Comparison of ENCODE assay signal across 35 cellular contexts in the genomic region with DNA sequence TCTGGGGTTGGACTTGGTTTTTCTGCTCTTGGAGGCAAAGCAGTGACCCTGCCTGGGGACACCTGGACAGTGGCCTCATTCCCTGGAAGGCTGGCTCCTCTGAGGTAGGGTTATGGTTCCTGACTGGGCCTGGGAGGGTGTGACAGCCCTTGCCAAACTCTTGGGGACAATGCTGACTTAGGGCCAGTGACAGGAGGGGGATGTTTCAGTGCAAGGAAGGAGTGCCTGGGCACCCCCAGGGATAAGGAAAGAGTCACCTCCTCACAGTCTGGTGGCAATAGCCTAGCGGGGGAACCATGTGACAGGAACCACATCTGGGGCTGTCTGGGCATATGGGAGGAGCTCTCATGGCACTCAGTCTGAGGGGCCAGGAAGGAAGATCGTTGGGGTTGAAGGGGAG.
"Had no signal": no experiment of that assay in that cellular context is flagged by ENCODE, and none has a peak within 500 bp of the region (broad histone marks: within the 10 kb centered on the region; RNA-seq: fewer than 3 reads in every experiment).

No MANE protein-coding gene starts in this region.

- H3K9me3 ChIP-seq: adrenal gland, ascending aorta, breast epithelium had no signal

- H3K27me3 ChIP-seq: adrenal gland, ascending aorta, breast epithelium, cardiac muscle cell had no signal

- H3K4me3 Mint-ChIP-seq: activated CD4-positive, alpha-beta memory T cell treated with anti-CD3 and anti-CD28 coated beads for 36 hours; activated CD4-positive, alpha-beta T cell treated with anti-CD3 and anti-CD28 coated beads for 36 hours; activated CD4-positive, alpha-beta T cell treated with anti-CD3 and anti-CD28 coated beads, Interleukin-2, amount 10 ng/mL, durations not matched to agents 24 days and 14 days; activated CD8-positive, alpha-beta memory T cell treated with anti-CD3 and anti-CD28 coated beads, Interleukin-2, amount 10 ng/mL, durations not matched to agents 7 days and 5 days; activated CD8-positive, alpha-beta T cell treated with anti-CD3 and anti-CD28 coated beads, Interleukin-2, amount 10 ng/mL, durations not matched to agents 7 days and 5 days; activated naive CD4-positive, alpha-beta T cell treated with anti-CD3 and anti-CD28 coated beads for 36 hours; activated naive CD4-positive, alpha-beta T cell treated with anti-CD3 and anti-CD28 coated beads, Interleukin-2, amount 50 U/mL, for 24 hours; activated naive CD8-positive, alpha-beta T cell treated with anti-CD3 and anti-CD28 coated beads for 36 hours; activated naive CD8-positive, alpha-beta T cell treated with anti-CD3 and anti-CD28 coated beads, Interleukin-2, amount 50 U/mL, for 24 hours; activated T-helper 1 cell treated with anti-CD3 and anti-CD28 coated beads, Interleukin-12 subunit alpha, Interleukin-12 subunit beta, Interleukin-2, Interleukin-4 antibody, amounts not matched to agents 30 ng/mL and 10 ng/mL and 1 ng/mL, durations not matched to agents 14 hours and 24 hours and 36 hours; brain; central memory CD8-positive, alpha-beta T cell; effector memory CD8-positive, alpha-beta T cell; T-cell; T-helper 1 cell treated with Interleukin-12 subunit alpha and Interleukin-12 subunit beta and Interleukin-4 antibody, amounts not matched to agents 30 μg/mL and 1 μg/mL, for 36 hours; T-helper 2 cell treated with Interferon-gamma antibody and Interleukin-4, amounts not matched to agents 5 μg/mL and 100 μg/mL, for 36 hours had no signal

- H3K4me3 ChIP-seq: adrenal gland, ascending aorta, breast epithelium, cardiac muscle cell had no signal

- DNase-seq: activated CD4-positive, alpha-beta memory T cell treated with anti-CD3 and anti-CD28 coated beads for 36 hours; activated CD4-positive, alpha-beta T cell treated with anti-CD3 and anti-CD28 coated beads for 36 hours; activated CD4-positive, alpha-beta T cell treated with anti-CD3 and anti-CD28 coated beads, Interleukin-2, amount 10 ng/mL, durations not matched to agents 24 days and 14 days; activated CD4-positive, CD25-positive, alpha-beta regulatory T cell; activated CD4-positive, CD25-positive, alpha-beta regulatory T cell treated with anti-CD3 and anti-CD28 coated beads, Interleukin-2, amount 50 U/mL, for 72 hours; activated CD8-positive, alpha-beta memory T cell treated with anti-CD3 and anti-CD28 coated beads, Interleukin-2, amount 10 ng/mL, durations not matched to agents 7 days and 5 days; activated CD8-positive, alpha-beta memory T cell treated with anti-CD3 and anti-CD28 coated beads, Interleukin-2, amount 50 U/mL, for 4 hours; activated CD8-positive, alpha-beta T cell treated with anti-CD3 and anti-CD28 coated beads, Interleukin-2, amount 10 ng/mL, durations not matched to agents 7 days and 5 days; activated effector memory CD4-positive, alpha-beta T cell treated with anti-CD3 and anti-CD28 coated beads, Interleukin-2, amount 50 U/mL, for 16 hours; activated naive CD4-positive, alpha-beta T cell treated with anti-CD3 and anti-CD28 coated beads for 36 hours; activated naive CD8-positive, alpha-beta T cell treated with anti-CD3 and anti-CD28 coated beads for 36 hours; activated naive CD8-positive, alpha-beta T cell treated with anti-CD3 and anti-CD28 coated beads, Interleukin-2, amount 50 U/mL, for 24 hours; activated T-cell treated with anti-CD3 and anti-CD28 coated beads, Interleukin-2, amount 50 U/mL, for 1 hour; adrenal gland; amygdala; cortex of kidney; dermis blood vessel endothelial cell; effector CD4-positive, alpha-beta T cell; effector memory CD8-positive, alpha-beta T cell; foreskin fibroblast; SW 1271; T-cell; T1000; WERI-Rb-1 had no signal

- H3K4me1 ChIP-seq: adrenal gland, ascending aorta, breast epithelium had no signal

- H3K36me3 ChIP-seq: adrenal gland, ascending aorta, breast epithelium, cardiac muscle cell, WERI-Rb-1 had no signal

- H3K4me1 Mint-ChIP-seq: activated CD4-positive, alpha-beta T cell treated with anti-CD3 and anti-CD28 coated beads for 36 hours; activated CD4-positive, alpha-beta T cell treated with anti-CD3 and anti-CD28 coated beads, Interleukin-2, amount 10 ng/mL, durations not matched to agents 24 days and 14 days; activated CD8-positive, alpha-beta memory T cell treated with anti-CD3 and anti-CD28 coated beads, Interleukin-2, amount 10 ng/mL, durations not matched to agents 7 days and 5 days; activated naive CD4-positive, alpha-beta T cell treated with anti-CD3 and anti-CD28 coated beads, Interleukin-2, amount 50 U/mL, for 24 hours; activated naive CD8-positive, alpha-beta T cell treated with anti-CD3 and anti-CD28 coated beads for 36 hours; activated naive CD8-positive, alpha-beta T cell treated with anti-CD3 and anti-CD28 coated beads, Interleukin-2, amount 50 U/mL, for 24 hours; T-cell had no signal

- H3K36me3 Mint-ChIP-seq: activated CD4-positive, alpha-beta memory T cell treated with anti-CD3 and anti-CD28 coated beads for 36 hours; activated CD8-positive, alpha-beta memory T cell treated with anti-CD3 and anti-CD28 coated beads, Interleukin-2, amount 10 ng/mL, durations not matched to agents 7 days and 5 days; activated naive CD8-positive, alpha-beta T cell treated with anti-CD3 and anti-CD28 coated beads for 36 hours; brain; T-cell had no signal

- H3K9me3 Mint-ChIP-seq: activated CD4-positive, alpha-beta memory T cell treated with anti-CD3 and anti-CD28 coated beads for 36 hours; activated CD4-positive, alpha-beta T cell treated with anti-CD3 and anti-CD28 coated beads, Interleukin-2, amount 10 ng/mL, durations not matched to agents 24 days and 14 days; activated naive CD4-positive, alpha-beta T cell treated with anti-CD3 and anti-CD28 coated beads for 36 hours; activated naive CD4-positive, alpha-beta T cell treated with anti-CD3 and anti-CD28 coated beads, Interleukin-2, amount 50 U/mL, for 24 hours; activated naive CD8-positive, alpha-beta T cell treated with anti-CD3 and anti-CD28 coated beads, Interleukin-2, amount 50 U/mL, for 24 hours; activated T-helper 1 cell treated with anti-CD3 and anti-CD28 coated beads, Interleukin-12 subunit alpha, Interleukin-12 subunit beta, Interleukin-2, Interleukin-4 antibody, amounts not matched to agents 30 ng/mL and 10 ng/mL and 1 ng/mL, durations not matched to agents 14 hours and 24 hours and 36 hours; activated T-helper 2 cell treated with anti-CD3 and anti-CD28 coated beads, Interferon-gamma antibody, Interleukin-2, Interleukin-4, amounts not matched to agents 10 μg/mL and 5 μg/mL and 100 μg/mL, durations not matched to agents 14 hours and 24 hours and 36 hours; central memory CD8-positive, alpha-beta T cell; effector memory CD8-positive, alpha-beta T cell; T-helper 1 cell treated with Interleukin-12 subunit alpha and Interleukin-12 subunit beta and Interleukin-4 antibody, amounts not matched to agents 30 μg/mL and 1 μg/mL, for 36 hours; T-helper 2 cell treated with Interferon-gamma antibody and Interleukin-4, amounts not matched to agents 5 μg/mL and 100 μg/mL, for 36 hours had no signal

- H3K27ac ChIP-seq: adrenal gland, ascending aorta, breast epithelium, cardiac muscle cell, epithelial cell of prostate, WERI-Rb-1 had no signal

- ATAC-seq: activated CD4-positive, alpha-beta T cell treated with anti-CD3 and anti-CD28 coated beads for 36 hours; activated CD8-positive, alpha-beta memory T cell treated with anti-CD3 and anti-CD28 coated beads, Interleukin-2, amount 10 ng/mL, durations not matched to agents 7 days and 5 days; activated CD8-positive, alpha-beta T cell treated with anti-CD3 and anti-CD28 coated beads, Interleukin-2, amount 10 ng/mL, durations not matched to agents 7 days and 5 days; activated naive CD8-positive, alpha-beta T cell treated with anti-CD3 and anti-CD28 coated beads, Interleukin-2, amount 50 U/mL, for 24 hours; effector memory CD8-positive, alpha-beta T cell; T-cell had no signal

- H3K27ac Mint-ChIP-seq: activated CD4-positive, alpha-beta memory T cell treated with anti-CD3 and anti-CD28 coated beads for 36 hours; activated CD4-positive, alpha-beta T cell treated with anti-CD3 and anti-CD28 coated beads for 36 hours; activated CD4-positive, alpha-beta T cell treated with anti-CD3 and anti-CD28 coated beads, Interleukin-2, amount 10 ng/mL, durations not matched to agents 24 days and 14 days; activated CD8-positive, alpha-beta memory T cell treated with anti-CD3 and anti-CD28 coated beads, Interleukin-2, amount 10 ng/mL, durations not matched to agents 7 days and 5 days; activated CD8-positive, alpha-beta T cell treated with anti-CD3 and anti-CD28 coated beads, Interleukin-2, amount 10 ng/mL, durations not matched to agents 7 days and 5 days; activated naive CD4-positive, alpha-beta T cell treated with anti-CD3 and anti-CD28 coated beads for 36 hours; activated naive CD4-positive, alpha-beta T cell treated with anti-CD3 and anti-CD28 coated beads, Interleukin-2, amount 50 U/mL, for 24 hours; activated naive CD8-positive, alpha-beta T cell treated with anti-CD3 and anti-CD28 coated beads for 36 hours; activated naive CD8-positive, alpha-beta T cell treated with anti-CD3 and anti-CD28 coated beads, Interleukin-2, amount 50 U/mL, for 24 hours; activated T-helper 1 cell treated with anti-CD3 and anti-CD28 coated beads, Interleukin-12 subunit alpha, Interleukin-12 subunit beta, Interleukin-2, Interleukin-4 antibody, amounts not matched to agents 30 ng/mL and 10 ng/mL and 1 ng/mL, durations not matched to agents 14 hours and 24 hours and 36 hours; activated T-helper 2 cell treated with anti-CD3 and anti-CD28 coated beads, Interferon-gamma antibody, Interleukin-2, Interleukin-4, amounts not matched to agents 10 μg/mL and 5 μg/mL and 100 μg/mL, durations not matched to agents 14 hours and 24 hours and 36 hours; brain; effector memory CD8-positive, alpha-beta T cell; T-cell; T-helper 1 cell treated with Interleukin-12 subunit alpha and Interleukin-12 subunit beta and Interleukin-4 antibody, amounts not matched to agents 30 μg/mL and 1 μg/mL, for 36 hours; T-helper 2 cell treated with Interferon-gamma antibody and Interleukin-4, amounts not matched to agents 5 μg/mL and 100 μg/mL, for 36 hours had no signal

- H3K27me3 Mint-ChIP-seq: activated CD4-positive, alpha-beta memory T cell treated with anti-CD3 and anti-CD28 coated beads for 36 hours; activated CD4-positive, alpha-beta T cell treated with anti-CD3 and anti-CD28 coated beads for 36 hours; activated naive CD4-positive, alpha-beta T cell treated with anti-CD3 and anti-CD28 coated beads, Interleukin-2, amount 50 U/mL, for 24 hours; activated naive CD8-positive, alpha-beta T cell treated with anti-CD3 and anti-CD28 coated beads for 36 hours had no signal
